ENCODE assay signal across 8 cellular contexts in genomic region chr18:10453885-10454772, GRCh38. TPM values are rescaled to one million over a fixed set of nuclear protein-coding genes. Genes with fewer than 3 reads are reported as not detected.
DNase-seq lines count a peak whose midpoint lies in the region; ATAC-seq and TF ChIP-seq lines count a peak whose summit lies in the region.

Gene APCDD1 (plus strand): TSS chr18:10454635. CDS start chr18:10454982, 347 bp downstream.

- WGBS in right lobe of liver (ENCODE audit: insufficient coverage, low coverage, low lambda C conversion rate, missing lambda C conversion rate): 8% methylated on average over 35 of the region's 80 CpGs

- DNase-seq in Daoy (ENCODE audit: low read depth) (peak; percentile 40), NCI-H2227 (lab: John Stamatoyannopoulos, UW; ENCODE audit: unreplicated experiment) (peak; percentile 92), colonic mucosa (peak; percentile 60), right lobe of liver (peak in 2 of 3 donors; percentile 37 to 50), dedifferentiated amniotic fluid mesenchymal stem cell (ENCODE audit: extremely low spot score) (no peak)
- no peak for DNase-seq in activated CD8-positive, alpha-beta memory T cell treated with anti-CD3 and anti-CD28 coated beads, Interleukin-2, amount 10 ng/mL, durations not matched to agents 7 days and 5 days

- H3K4me3 ChIP-seq in colonic mucosa: peak within 1 kb of the TSS; percentile 47
- peak within 1 kb of the TSS; percentile 32 to 43 (median 38) for H3K4me3 ChIP-seq in right lobe of liver
- peak within 1 kb of the TSS; percentile 65 to 93 (median 79) for H3K4me3 ChIP-seq in subcutaneous abdominal adipose tissue (ENCODE audit: low read depth in 1 of 5, low read length in 5 of 5)

- peaks cover 6% of the 10 kb centered on the region for H3K4me1 ChIP-seq in colonic mucosa
- H3K4me1 ChIP-seq in right lobe of liver: peaks cover 0 to 6% (median 0%) of the 10 kb centered on the region in 4 donors
- H3K4me1 ChIP-seq in subcutaneous abdominal adipose tissue (ENCODE audit: control insufficient read depth in 5 of 5, insufficient read depth in 5 of 5, low read length in 5 of 5): peaks cover 0 to 52% (median 34%) of the 10 kb centered on the region in 5 donors

- TF ChIP-seq POLR2A in right lobe of liver (IDR thresholded peaks at IDR 0.05): no peak

- no peak within 1 kb of the TSS for H3K4me3 Mint-ChIP-seq in activated CD8-positive, alpha-beta memory T cell treated with anti-CD3 and anti-CD28 coated beads, Interleukin-2, amount 10 ng/mL, durations not matched to agents 7 days and 5 days

- no peak within 1 kb of the TSS for H3K27ac Mint-ChIP-seq in activated CD8-positive, alpha-beta memory T cell treated with anti-CD3 and anti-CD28 coated beads, Interleukin-2, amount 10 ng/mL, durations not matched to agents 7 days and 5 days

- H3K9ac ChIP-seq in colonic mucosa (ENCODE audit: low read depth in 2 of 2, low read length in 2 of 2) (peak within 1 kb of the TSS; percentile 38 to 77), subcutaneous abdominal adipose tissue (ENCODE audit: low read length in 5 of 5) (peak within 1 kb of the TSS; percentile 66 to 86 (median 77))

- ATAC-seq in right lobe of liver (peak; percentile 59 to 68 (median 66)), GM21423 (IDR thresholded peaks at IDR 0.05; ENCODE audit: unreplicated experiment) (no peak)
- no peak for ATAC-seq in activated CD8-positive, alpha-beta memory T cell treated with anti-CD3 and anti-CD28 coated beads, Interleukin-2, amount 10 ng/mL, durations not matched to agents 7 days and 5 days

- H3K9me3 Mint-ChIP-seq in activated CD8-positive, alpha-beta memory T cell treated with anti-CD3 and anti-CD28 coated beads, Interleukin-2, amount 10 ng/mL, durations not matched to agents 7 days and 5 days (ENCODE audit: low read depth): no peaks in the 10 kb centered on the region

- intact Hi-C loops in colonic mucosa (cut with DNase I) (no loop called here), right lobe of liver (cut with DNase I) (loop anchor here in 1 of 2 donors (5.0 kb wide), 1 partner anchor 52 kb away; no protein-coding TSS in a partner anchor)

- TF ChIP-seq CTCF in colonic mucosa (IDR thresholded peaks at IDR 0.05) (no peak), right lobe of liver (IDR thresholded peaks at IDR 0.05) (no peak)

- H3K4me1 Mint-ChIP-seq in activated CD8-positive, alpha-beta memory T cell treated with anti-CD3 and anti-CD28 coated beads, Interleukin-2, amount 10 ng/mL, durations not matched to agents 7 days and 5 days: peaks cover 4% of the 10 kb centered on the region

- H3K27ac ChIP-seq in colonic mucosa (peak within 1 kb of the TSS; percentile 55), right lobe of liver (no peak within 1 kb of the TSS), subcutaneous abdominal adipose tissue (ENCODE audit: low read depth, low read length) (peak within 1 kb of the TSS; percentile 74)

- peaks cover 19% of the 10 kb centered on the region for H3K27me3 ChIP-seq in colonic mucosa
- H3K27me3 ChIP-seq in right lobe of liver: peaks cover 0 to 8% of the 10 kb centered on the region in 2 donors
- H3K27me3 ChIP-seq in subcutaneous abdominal adipose tissue (ENCODE audit: control insufficient read depth in 5 of 5, insufficient read depth in 4 of 5, low read length in 5 of 5): peaks cover 0 to 5% (median 0%) of the 10 kb centered on the region in 5 donors

- H3K27me3 Mint-ChIP-seq in activated CD8-positive, alpha-beta memory T cell treated with anti-CD3 and anti-CD28 coated beads, Interleukin-2, amount 10 ng/mL, durations not matched to agents 7 days and 5 days: peaks cover 73% of the 10 kb centered on the region

- CTCF ChIA-PET in activated CD8-positive, alpha-beta memory T cell treated with anti-CD3 and anti-CD28 coated beads, Interleukin-2, amount 10 ng/mL, durations not matched to agents 7 days and 5 days (lab: Charles Lee): no interaction called here

- no peaks in the 10 kb centered on the region for H3K36me3 ChIP-seq in colonic mucosa
- no peaks in the 10 kb centered on the region for H3K36me3 ChIP-seq in right lobe of liver
- H3K36me3 ChIP-seq in subcutaneous abdominal adipose tissue (ENCODE audit: control insufficient read depth in 5 of 5, insufficient read depth in 5 of 5, low read length in 5 of 5): no peaks in the 10 kb centered on the region

- H3K9me3 ChIP-seq in colonic mucosa (no peaks in the 10 kb centered on the region), right lobe of liver (no peaks in the 10 kb centered on the region), subcutaneous abdominal adipose tissue (ENCODE audit: control insufficient read depth in 5 of 5, low read length in 5 of 5) (no peaks in the 10 kb centered on the region)

- no peaks in the 10 kb centered on the region for H3K36me3 Mint-ChIP-seq in activated CD8-positive, alpha-beta memory T cell treated with anti-CD3 and anti-CD28 coated beads, Interleukin-2, amount 10 ng/mL, durations not matched to agents 7 days and 5 days

RNA-seq across cellular contexts. Expression of gene APCDD1, which starts in this region (rescaled TPM):
- total RNA-seq in Daoy (2014; rRNA removed; shearing (Covaris generic)): 0.23 and 0.80 TPM in 2 replicates
- total RNA-seq in colonic mucosa (10 to 100 TPM in 1 of 2 donors, 1 to 10 TPM in 1; 5.6 to 10.7 TPM), right lobe of liver (1 to 10 TPM in 2 of 6 experiments, under 1 TPM in 4; 0.42 to 2.7 (median 0.71) TPM)
- not detected for total RNA-seq in activated CD8-positive, alpha-beta memory T cell treated with anti-CD3 and anti-CD28 coated beads, Interleukin-2, amount 10 ng/mL, durations not matched to agents 7 days and 5 days

Comparison
In these comparisons a context has a peak if more than half of its experiments do, and no peak if none do; other contexts are left out.
1. Peak in DNase-seq in Daoy; RNA of the gene not detected or under 1 TPM.
2. DNase-seq: peak in NCI-H2227 (single experiment), colonic mucosa (single experiment) and right lobe of liver (2 of 3); none in activated CD8-positive, alpha-beta memory T cell treated with anti-CD3 and anti-CD28 coated beads, Interleukin-2, amount 10 ng/mL, durations not matched to agents 7 days and 5 days (single experiment) and dedifferentiated amniotic fluid mesenchymal stem cell (single experiment).
3. H3K27ac ChIP-seq: peak in colonic mucosa (single experiment) and subcutaneous abdominal adipose tissue (single experiment); none in right lobe of liver (0 of 3).
4. ATAC-seq: peak in right lobe of liver (4 of 4); none in activated CD8-positive, alpha-beta memory T cell treated with anti-CD3 and anti-CD28 coated beads, Interleukin-2, amount 10 ng/mL, durations not matched to agents 7 days and 5 days (single experiment) and GM21423 (single experiment).
5. Peak in every context shown above with its lines, with median percentiles within 50 percentile points of each other: H3K4me3 ChIP-seq.